Comparison of ENCODE assay signal across 17 cellular contexts in genomic region chr17:35915153-35915969, GRCh38. TPM values are rescaled to one million over a fixed set of nuclear protein-coding genes. Genes with fewer than 3 reads are reported as not detected.
"Had no signal": no experiment of that assay in that cellular context is flagged by ENCODE, and none has a peak within 500 bp of the region (broad histone marks: within the 10 kb centered on the region; RNA-seq: fewer than 3 reads in every experiment).

No MANE protein-coding gene starts in this region.

- H3K4me1 ChIP-seq: lower lobe of right lung, right atrium auricular region had no signal

- H3K36me3 ChIP-seq: heart left ventricle, lower lobe of right lung, neutrophil, right atrium auricular region had no signal

- FAIRE-seq: keratinocyte had no signal

- H3K27ac ChIP-seq: heart left ventricle, lower lobe of right lung, neutrophil, right atrium auricular region had no signal

- H3K4me3 ChIP-seq: heart left ventricle, lower lobe of right lung, right atrium auricular region, smooth muscle cell had no signal

- DNase-seq: activated CD4-positive, alpha-beta memory T cell treated with anti-CD3 and anti-CD28 coated beads, Interleukin-2, amount 10 ng/mL, durations not matched to agents 7 days and 5 days; activated gamma-delta T cell treated with Interleukin-2 at 50 U/mL for 16 hours; activated naive CD8-positive, alpha-beta T cell treated with anti-CD3 and anti-CD28 coated beads for 36 hours; activated T-cell treated with anti-CD3 and anti-CD28 coated beads, Interleukin-2, amount 50 U/mL, for 72 hours; foreskin melanocyte; heart left ventricle; lower lobe of right lung; midbrain; naive B cell; stimulated activated naive CD4-positive, alpha-beta T cell; substantia nigra; trophoblast cell had no signal

- H3K27me3 ChIP-seq: heart left ventricle, neutrophil, right atrium auricular region had no signal

- H3K9me3 ChIP-seq: heart left ventricle, lower lobe of right lung, neutrophil, right atrium auricular region had no signal

- ATAC-seq: heart left ventricle, lower lobe of right lung had no signal

- H3K4me2 ChIP-seq: smooth muscle cell had no signal

RNA-seq across cellular contexts. Expression of gene RDM1, which starts 15.2 kb away (rescaled TPM):
- total RNA-seq: lower lobe of right lung, right atrium auricular region, smooth muscle cell had no signal
- polyA plus RNA-seq: heart left ventricle had no signal

RNA-seq across cellular contexts. Expression of gene LYZL6, which starts 28.2 kb away (rescaled TPM):
- total RNA-seq: activated CD4-positive, alpha-beta memory T cell treated with anti-CD3 and anti-CD28 coated beads, Interleukin-2, amount 10 ng/mL, durations not matched to agents 7 days and 5 days; activated naive CD8-positive, alpha-beta T cell treated with anti-CD3 and anti-CD28 coated beads for 36 hours; activated T-cell treated with anti-CD3 and anti-CD28 coated beads, Interleukin-2, amount 50 U/mL, for 72 hours; chondrocyte; heart left ventricle; lower lobe of right lung; right atrium auricular region; smooth muscle cell had no signal
- polyA plus RNA-seq: heart left ventricle, keratinocyte, smooth muscle cell had no signal

RNA-seq across cellular contexts. Expression of gene CCL5, which starts 35.2 kb away (rescaled TPM):
- total RNA-seq: chondrocyte had no signal
- polyA plus RNA-seq: smooth muscle cell had no signal

RNA-seq across cellular contexts. Expression of gene HEATR9, which starts 46.7 kb away (rescaled TPM):
- total RNA-seq: chondrocyte, right atrium auricular region, smooth muscle cell had no signal
- polyA plus RNA-seq: heart left ventricle, keratinocyte, smooth muscle cell had no signal
